ENCODE assay signal across 15 cellular contexts in genomic region chr3:33722626-33723370, GRCh38. TPM values are rescaled to one million over a fixed set of nuclear protein-coding genes. Genes with fewer than 3 reads are reported as not detected.
DNase-seq lines count a peak whose midpoint lies in the region; ATAC-seq and TF ChIP-seq lines count a peak whose summit lies in the region.
"Had no signal": no experiment of that assay in that cellular context is flagged by ENCODE, and none has a peak within 500 bp of the region (broad histone marks: within the 10 kb centered on the region; RNA-seq: fewer than 3 reads in every experiment).

No MANE protein-coding gene starts in this region.

- no peak for TF ChIP-seq EP300 in esophagus muscularis mucosa (IDR thresholded peaks at IDR 0.05)

- H3K27me3 ChIP-seq in esophagus muscularis mucosa, result no peaks in the 10 kb centered on the region
- H3K27me3 ChIP-seq: cardiac muscle cell had no signal

- no peak overlapping the region for H3K27ac ChIP-seq in esophagus muscularis mucosa (replicated peaks in 1 of 4)
- H3K27ac ChIP-seq: C4-2B, cardiac muscle cell, RWPE1 had no signal

- H3K9me3 ChIP-seq in esophagus muscularis mucosa, result no peaks in the 10 kb centered on the region

- H3K4me3 ChIP-seq in esophagus muscularis mucosa, result no peak overlapping the region
- H3K4me3 ChIP-seq: cardiac muscle cell had no signal

- intact Hi-C loops in esophagus muscularis mucosa (cut with DNase I), result no loop called here

- no peak for TF ChIP-seq POLR2A in esophagus muscularis mucosa (IDR thresholded peaks at IDR 0.05; ENCODE audit: low read depth)

- peaks cover 0 to 5% (median 5%) of the 10 kb centered on the region in 4 donors for H3K4me1 ChIP-seq in esophagus muscularis mucosa

- peak; percentile 74 for DNase-seq in EH (ENCODE audit: low read depth)
- DNase-seq in RPMI7951 (ENCODE audit: low read depth), result peak; percentile 30
- DNase-seq in fibroblast of gingiva (ENCODE audit: low read depth), result peak; percentile 60
- DNase-seq in renal cortical epithelial cell (ENCODE audit: low read depth), result peak; percentile 3
- DNase-seq in CD1c-positive myeloid dendritic cell (ENCODE audit: extremely low spot score), result no peak
- no peak for DNase-seq in stimulated activated CD4-positive, alpha-beta T cell treated with anti-CD3 and anti-CD28 coated beads, Interleukin-2, amount 100 ng/mL, for 24 hours
- no peak for DNase-seq in esophagus muscularis mucosa (ENCODE audit: extremely low spot score)
- DNase-seq: activated B cell treated with CpG ODN at 0.5 μM for 24 hours, activated gamma-delta T cell treated with Interleukin-2 at 50 U/mL for 16 hours, NCI-H187 treated with DMSO at 0.1 percent for 48 hours, NCI-H748 treated with DMSO at 0.1 percent for 48 hours had no signal

- 44% methylated on average over 2 of the region's 2 CpGs for WGBS in esophagus muscularis mucosa

- H3K36me3 ChIP-seq in esophagus muscularis mucosa, result no peaks in the 10 kb centered on the region
- H3K36me3 ChIP-seq: cardiac muscle cell had no signal

- TF ChIP-seq CTCF in esophagus muscularis mucosa (IDR thresholded peaks at IDR 0.05), result no peak

- no peak for ATAC-seq in GM19463 (IDR thresholded peaks at IDR 0.05; ENCODE audit: unreplicated experiment)

RNA-seq across cellular contexts. Expression of gene CLASP2, which starts 4.7 kb away (rescaled TPM):
- total RNA-seq in RPMI7951 (2014; rRNA removed; shearing (Covaris generic)), result 42.8 and 45.3 TPM in 2 replicates
- 81.6 and 86.1 TPM in 2 replicates for total RNA-seq in renal cortical epithelial cell
- total RNA-seq in esophagus muscularis mucosa, result 10 to 100 TPM; 38.4 to 53.2 (median 43.1) TPM

Comparison
In these comparisons a context has a peak if more than half of its experiments do, and no peak if none do; other contexts are left out.
1. DNase-seq: peak in EH (single experiment), RPMI7951 (single experiment), fibroblast of gingiva (single experiment) and renal cortical epithelial cell (single experiment); none in CD1c-positive myeloid dendritic cell (single experiment), stimulated activated CD4-positive, alpha-beta T cell treated with anti-CD3 and anti-CD28 coated beads, Interleukin-2, amount 100 ng/mL, for 24 hours (0 of 2) and esophagus muscularis mucosa (single experiment).